Comparison of ENCODE assay signal across 8 cellular contexts in the genomic region with DNA sequence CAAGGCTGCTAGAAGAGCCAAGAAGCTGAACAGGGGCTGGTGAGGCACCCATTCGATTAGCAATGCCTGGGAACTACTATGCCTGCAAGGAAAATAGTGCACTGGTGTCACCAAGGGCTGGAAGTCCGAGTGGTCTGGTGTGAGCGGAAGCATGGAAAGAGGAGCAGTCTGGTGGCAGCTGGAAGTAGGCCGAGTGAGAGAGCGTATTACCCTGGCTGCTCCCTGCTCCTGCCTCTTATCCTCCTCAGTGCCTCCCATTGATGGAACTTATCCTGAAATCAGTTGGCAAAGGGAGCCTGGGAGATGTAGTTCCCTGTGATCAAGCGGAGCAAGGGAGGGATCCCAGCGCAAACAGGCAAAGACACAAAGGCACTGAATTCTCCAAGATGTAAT. TPM values are rescaled to one million over a fixed set of nuclear protein-coding genes. Genes with fewer than 3 reads are reported as not detected.
DNase-seq lines count a peak whose midpoint lies in the region; ATAC-seq and TF ChIP-seq lines count a peak whose summit lies in the region.

No MANE protein-coding gene starts in this region.

- H3K36me3 Mint-ChIP-seq in CD14-positive monocyte (peaks cover 46 to 64% of the 10 kb centered on the region in 2 donors), nephron (ENCODE audit: low read depth) (no peaks in the 10 kb centered on the region)

- H3K27ac Mint-ChIP-seq in CD14-positive monocyte (peak overlapping the region; percentile 95 to 99 (median 98)), nephron (peak overlapping the region in 2 of 3 experiments; percentile 34 to 39)

- 85 to 86% methylated on average over 7 of the region's 7 CpGs for WGBS in aorta, 2 donors

- no peak overlapping the region for H3K4me3 ChIP-seq in aorta (ENCODE audit: low read length in 2 of 2)

- H3K4me3 Mint-ChIP-seq in CD14-positive monocyte (peak overlapping the region; percentile 62 to 83), nephron (no peak overlapping the region)

- TF ChIP-seq CTCF in CD14-positive monocyte (IDR thresholded peaks at IDR 0.05) (no peak), nephron (IDR thresholded peaks at IDR 0.05; ENCODE audit: unreplicated experiment in 3 of 3) (no peak)

- DNase-seq in CD14-positive monocyte (ENCODE audit: low spot score) (no peak), NCI-H2029 treated with DMSO at 0.1 percent for 48 hours (lab: John Stamatoyannopoulos, UW) (peak; percentile 97), cerebellum (ENCODE audit: low spot score) (peak; percentile 30), inferior parietal cortex (ENCODE audit: extremely low spot score) (no peak), aorta (no peak), NCI-H187 treated with DMSO at 0.1 percent for 48 hours (lab: John Stamatoyannopoulos, UW) (no peak)

- no peaks in the 10 kb centered on the region for H3K27me3 ChIP-seq in aorta (ENCODE audit: control insufficient read depth in 1 of 2, insufficient read depth in 2 of 2, low read length in 1 of 2)

- H3K4me1 Mint-ChIP-seq in CD14-positive monocyte (peaks cover 90% of the 10 kb centered on the region), nephron (peaks cover 37% of the 10 kb centered on the region)

- no peaks in the 10 kb centered on the region for H3K36me3 ChIP-seq in aorta (ENCODE audit: control insufficient read depth in 1 of 2, insufficient read depth in 2 of 2, low read length in 1 of 2)

- intact Hi-C loops in CD14-positive monocyte (cut with micrococcal nuclease) (loop anchor here in 1 of 2 donors (1.0 kb wide), 1 partner anchor 9 kb away; no protein-coding TSS in a partner anchor), aorta (cut with DNase I) (no loop called here)

- peaks cover 0 to 2% (median 0%) of the 10 kb centered on the region in 3 donors for H3K27me3 Mint-ChIP-seq in CD14-positive monocyte (ENCODE audit: low read depth in 3 of 3)
- no peaks in the 10 kb centered on the region for H3K27me3 Mint-ChIP-seq in nephron (ENCODE audit: low read depth)

- no peaks in the 10 kb centered on the region for H3K9me3 ChIP-seq in aorta (ENCODE audit: control insufficient read depth, low read length)

- H3K9me3 Mint-ChIP-seq in CD14-positive monocyte: peaks cover 0 to 2% (median 0%) of the 10 kb centered on the region in 7 donors
- H3K9me3 Mint-ChIP-seq in nephron: no peaks in the 10 kb centered on the region

- ATAC-seq in aorta (ENCODE audit: low FRiP score) (no peak), HG03175 (IDR thresholded peaks at IDR 0.05; ENCODE audit: unreplicated experiment) (no peak)

- no peak overlapping the region for H3K27ac ChIP-seq in aorta (ENCODE audit: low read depth in 1 of 2, low read length in 2 of 2)

- H3K4me1 ChIP-seq in aorta (ENCODE audit: control insufficient read depth in 1 of 2, insufficient read depth in 2 of 2, low read length in 2 of 2): peaks cover 0 to 1% of the 10 kb centered on the region in 2 donors

RNA-seq across cellular contexts. Expression of a gene that starts 9.6 kb away (rescaled TPM):
- 100 to 1,000 TPM; 359 to 382 TPM for polyA plus RNA-seq in CD14-positive monocyte
- 24.8 TPM for total RNA-seq in cerebellum
- 10 to 100 TPM; 36.9 to 42.2 TPM for total RNA-seq in aorta
- 10 to 100 TPM; 10.4 to 33.3 TPM for polyA plus RNA-seq in aorta

Comparison
In these comparisons a context has a peak if more than half of its experiments do, and no peak if none do; other contexts are left out.
1. DNase-seq: peak in NCI-H2029 treated with DMSO at 0.1 percent for 48 hours (single experiment) and cerebellum (single experiment); none in CD14-positive monocyte (single experiment), inferior parietal cortex (single experiment), aorta (0 of 2) and NCI-H187 treated with DMSO at 0.1 percent for 48 hours (single experiment).
2. H3K4me3 Mint-ChIP-seq: peak in CD14-positive monocyte (2 of 2); none in nephron (0 of 3).